ENCODE assay signal across 24 cellular contexts in the genomic region with DNA sequence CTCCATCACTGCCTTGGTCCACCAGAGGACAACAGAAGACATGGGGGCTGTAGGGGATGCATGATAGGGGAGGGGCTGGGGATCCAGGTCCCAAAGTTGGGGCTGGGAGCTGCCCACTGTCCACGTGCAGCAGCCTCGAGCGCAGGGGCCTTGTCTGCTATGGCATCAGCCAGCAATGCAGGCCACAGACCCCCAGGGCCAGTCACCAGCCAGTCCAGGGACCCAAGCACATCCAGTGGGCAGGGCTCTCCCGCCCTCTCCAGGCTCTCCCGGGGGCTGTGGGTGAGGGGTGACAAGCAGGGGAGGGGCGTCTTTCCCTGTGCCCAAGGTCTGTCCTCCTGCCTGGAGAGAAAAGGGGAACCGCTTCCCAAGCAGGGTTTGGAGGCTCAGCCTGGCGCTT. TPM values are rescaled to one million over a fixed set of nuclear protein-coding genes. Genes with fewer than 3 reads are reported as not detected.
DNase-seq lines count a peak whose midpoint lies in the region; ATAC-seq and TF ChIP-seq lines count a peak whose summit lies in the region.
"Had no signal": no experiment of that assay in that cellular context is flagged by ENCODE, and none has a peak within 500 bp of the region (broad histone marks: within the 10 kb centered on the region; RNA-seq: fewer than 3 reads in every experiment).

No MANE protein-coding gene starts in this region.

- peaks cover 6% of the 10 kb centered on the region for H3K27me3 Mint-ChIP-seq in glutamatergic neuron (ENCODE audit: unreplicated experiment)
- H3K27me3 Mint-ChIP-seq: CD4-positive, alpha-beta T cell had no signal

- H3K9me3 Mint-ChIP-seq in glutamatergic neuron (ENCODE audit: unreplicated experiment), result peaks cover 5% of the 10 kb centered on the region
- H3K9me3 Mint-ChIP-seq: HFFc6 had no signal

- no peak for TF ChIP-seq CTCF in glutamatergic neuron (IDR thresholded peaks at IDR 0.05; ENCODE audit: partially characterized antibody, unreplicated experiment)

- no peak for ATAC-seq in left ventricle myocardium superior
- no peak for ATAC-seq in left cardiac atrium
- no peak for ATAC-seq in sciatic nerve
- ATAC-seq in GM21526 (IDR thresholded peaks at IDR 0.05; ENCODE audit: low FRiP score, unreplicated experiment), result no peak
- no peak for ATAC-seq in HG03135 (IDR thresholded peaks at IDR 0.05; ENCODE audit: unreplicated experiment)
- ATAC-seq: HepG2, K562 had no signal

- peak overlapping the region; percentile 63 for H3K4me3 Mint-ChIP-seq in glutamatergic neuron (ENCODE audit: unreplicated experiment)
- H3K4me3 Mint-ChIP-seq: CD4-positive, alpha-beta T cell; HFFc6 had no signal

- DNase-seq in left ventricle myocardium superior, result peak; percentile 9
- DNase-seq in left cardiac atrium, result no peak
- no peak for DNase-seq in glutamatergic neuron
- DNase-seq in sciatic nerve (ENCODE audit: low spot score), result peak; percentile 43
- DNase-seq in NCI-H2171 (lab: John Stamatoyannopoulos, UW), result no peak
- DNase-seq: ACHN; CD4-positive, alpha-beta T cell; COR-L47; DMS79; H7; HFFc6; NCI-H1092; NCI-H1436; NCI-H1930; NCI-H2227 treated with DMSO at 0.1 percent for 48 hours; NCI-H510A treated with DMSO at 0.1 percent for 48 hours; NCI-H748 treated with DMSO at 0.1 percent for 48 hours; PC-9; RPMI8226; SHP77 treated with DMSO at 0.1 percent for 48 hours had no signal

- peak overlapping the region; percentile 55 for H3K27ac Mint-ChIP-seq in glutamatergic neuron (ENCODE audit: unreplicated experiment)
- H3K27ac Mint-ChIP-seq: CD4-positive, alpha-beta T cell; HFFc6 had no signal

- H3K4me1 Mint-ChIP-seq in glutamatergic neuron (ENCODE audit: low read depth, unreplicated experiment), result peaks cover 27% of the 10 kb centered on the region

- no peaks in the 10 kb centered on the region for H3K36me3 Mint-ChIP-seq in glutamatergic neuron (ENCODE audit: unreplicated experiment)

- intact Hi-C loops in left ventricle myocardium superior (cut with micrococcal nuclease), result no loop called here
- intact Hi-C loops in left cardiac atrium (cut with DNase I), result no loop called here
- intact Hi-C loops in sciatic nerve (cut with DNase I), result no loop called here

RNA-seq across cellular contexts. Expression of gene PEPD, which starts 32.8 kb away (rescaled TPM):
- total RNA-seq in left ventricle myocardium superior (27.3 TPM), left cardiac atrium (10 to 100 TPM; 40.3 to 51.7 TPM), glutamatergic neuron (ENCODE audit: unreplicated experiment) (93.3 TPM), sciatic nerve (62.8 TPM)

Comparison
In these comparisons a context has a peak if more than half of its experiments do, and no peak if none do; other contexts are left out.
1. DNase-seq: peak in left ventricle myocardium superior (single experiment) and sciatic nerve (single experiment); none in left cardiac atrium (single experiment), glutamatergic neuron (single experiment) and NCI-H2171 (single experiment).